14 cellular contexts compared by ENCODE assay signal in genomic region chr3:13279532-13279910, GRCh38.
"Had no signal": no experiment of that assay in that cellular context is flagged by ENCODE, and none has a peak within 500 bp of the region (broad histone marks: within the 10 kb centered on the region; RNA-seq: fewer than 3 reads in every experiment).

No MANE protein-coding gene starts in this region.

- FAIRE-seq: endometrium, frontal cortex, urothelium cell line had no signal

- H3K27ac ChIP-seq: heart left ventricle had no signal

- H3K36me3 ChIP-seq: heart left ventricle had no signal

- ATAC-seq: esophagus mucosa; heart left ventricle; left lobe of liver; mucosa of descending colon; naive thymus-derived CD8-positive, alpha-beta T cell; right cardiac atrium had no signal

- H3K4me3 ChIP-seq: heart left ventricle, mucosa of descending colon had no signal

- DNase-seq: effector memory CD4-positive, alpha-beta T cell; heart left ventricle; hippocampal formation; kidney glomerular epithelial cell; mucosa of descending colon; stimulated activated naive CD4-positive, alpha-beta T cell; trophoblast cell had no signal

- H3K9me3 ChIP-seq: mucosa of descending colon had no signal
